Comparison of ENCODE assay signal across 13 cellular contexts in genomic region chr2:162118166-162119031, GRCh38. TPM values are rescaled to one million over a fixed set of nuclear protein-coding genes. Genes with fewer than 3 reads are reported as not detected.
DNase-seq lines count a peak whose midpoint lies in the region; ATAC-seq and TF ChIP-seq lines count a peak whose summit lies in the region.
"Had no signal": no experiment of that assay in that cellular context is flagged by ENCODE, and none has a peak within 500 bp of the region (broad histone marks: within the 10 kb centered on the region; RNA-seq: fewer than 3 reads in every experiment).

No MANE protein-coding gene starts in this region.

- H3K9me3 ChIP-seq in MG63 (peaks cover 3% of the 10 kb centered on the region; the same call in 1 of the 2 replicates), endocrine pancreas (ENCODE audit: control insufficient read depth, low read length) (no peaks in the 10 kb centered on the region)
- H3K9me3 ChIP-seq: testis had no signal

- no peak for TF ChIP-seq CTCF in GM13977 (IDR thresholded peaks at IDR 0.05; ENCODE audit: extremely low read depth, insufficient read depth, missing control alignments)

- H3K36me3 Mint-ChIP-seq in immature natural killer cell (no peaks in the 10 kb centered on the region), T-cell (no peaks in the 10 kb centered on the region)

- H3K36me3 ChIP-seq in MG63, result no peaks in the 10 kb centered on the region
- H3K36me3 ChIP-seq in endocrine pancreas (ENCODE audit: control insufficient read depth, insufficient read depth, low read length), result no peaks in the 10 kb centered on the region

- H3K27me3 Mint-ChIP-seq in immature natural killer cell (ENCODE audit: low read depth in 3 of 3), result no peaks in the 10 kb centered on the region
- H3K27me3 Mint-ChIP-seq in T-cell, result no peaks in the 10 kb centered on the region

- H3K9me3 Mint-ChIP-seq in immature natural killer cell, result peaks cover 0 to 3% (median 0%) of the 10 kb centered on the region in 6 donors
- peaks cover 3 to 8% (median 8%) of the 10 kb centered on the region in 3 donors for H3K9me3 Mint-ChIP-seq in T-cell

- H3K27me3 ChIP-seq in MG63 (no peaks in the 10 kb centered on the region), endocrine pancreas (ENCODE audit: control insufficient read depth, insufficient read depth, low read length) (no peaks in the 10 kb centered on the region)
- H3K27me3 ChIP-seq: testis had no signal

- POLR2A ChIA-PET in T-cell (lab: Charles Lee), result no interaction called here

- peak overlapping the region; percentile 33 for H3K9ac ChIP-seq in endocrine pancreas (ENCODE audit: control insufficient read depth, insufficient read depth, low read length)

- H3K4me1 Mint-ChIP-seq in immature natural killer cell (no peaks in the 10 kb centered on the region), T-cell (peaks cover 7 to 9% (median 8%) of the 10 kb centered on the region in 3 donors)

- CTCF ChIA-PET in T-cell (lab: Charles Lee), result interaction anchor here in 1 of 2 donors (0.6 to 1.3 kb wide), 2 partner anchors 14 to 532 kb away, joined by 3 to 4 read pairs; no protein-coding TSS in a partner anchor

- ATAC-seq in GM21367 (IDR thresholded peaks at IDR 0.05; ENCODE audit: unreplicated experiment), result no peak
- ATAC-seq in T-cell (replicated peaks in 1 of 4), result no peak
- ATAC-seq: Panc1 had no signal

- H3K4me3 Mint-ChIP-seq in immature natural killer cell (no peak overlapping the region), T-cell (no peak overlapping the region)

- in situ Hi-C loops in GM13977 (cut with MboI; ENCODE audit: low pct_unique_long_range_greater_than_20kb, low sequenced_read_pairs, unreplicated experiment), result no loop called here

- no peak overlapping the region for H3K27ac Mint-ChIP-seq in immature natural killer cell
- H3K27ac Mint-ChIP-seq in T-cell, result no peak overlapping the region

- DNase-seq in Ammon's horn (ENCODE audit: low spot score) (peak; percentile 31), MG63 (peak; percentile 67), middle frontal gyrus (ENCODE audit: extremely low spot score, low spot score) (peak; percentile 18), GM13977 (ENCODE audit: low spot score) (no peak), immature natural killer cell (no peak), T-cell (no peak)
- DNase-seq: DMS53; stimulated activated CD4-positive, alpha-beta T cell treated with anti-CD3 and anti-CD28 coated beads, Interleukin-15, amount 100 ng/mL, for 24 hours; testis had no signal

- H3K4me3 ChIP-seq in MG63, result no peak overlapping the region
- H3K4me3 ChIP-seq in endocrine pancreas (ENCODE audit: control insufficient read depth, insufficient read depth, low read length), result no peak overlapping the region
- H3K4me3 ChIP-seq: testis had no signal

- no peaks in the 10 kb centered on the region for H3K4me1 ChIP-seq in endocrine pancreas (ENCODE audit: control insufficient read depth, insufficient read depth, low read length)
- H3K4me1 ChIP-seq: testis had no signal

RNA-seq across cellular contexts. Expression of gene GCG, which starts 33.6 kb away (rescaled TPM):
- not detected in 2 replicates for total RNA-seq in MG63 (2014; rRNA removed; shearing (Covaris generic); ENCODE audit: low replicate concordance)
- not detected for polyA plus RNA-seq in immature natural killer cell
- not detected for total RNA-seq in T-cell
- total RNA-seq: activated CD8-positive, alpha-beta memory T cell treated with anti-CD3 and anti-CD28 coated beads for 36 hours; testis had no signal

RNA-seq across cellular contexts. Expression of gene DPP4, which starts 44.4 kb away (rescaled TPM):
- 0.53 and 0.76 TPM in 2 replicates for total RNA-seq in MG63 (2014; rRNA removed; shearing (Covaris generic); ENCODE audit: low replicate concordance)
- 1 to 10 TPM; 2.5 to 6.0 (median 4.3) TPM for polyA plus RNA-seq in immature natural killer cell
- 10 to 100 TPM; 30.1 to 47.7 (median 37.9) TPM for total RNA-seq in T-cell

Comparison
In these comparisons a context has a peak if more than half of its experiments do, and no peak if none do; other contexts are left out.
1. DNase-seq: peak in Ammon's horn (single experiment), MG63 (single experiment) and middle frontal gyrus (single experiment); none in GM13977 (single experiment), immature natural killer cell (0 of 3) and T-cell (0 of 34).
2. RNA of gene DPP4, which starts 44.4 kb away (total RNA-seq): 30.1 to 47.7 TPM in T-cell; 0.53 to 0.76 TPM in MG63; every median in the first group is over 10 times any median in the second.